ENCODE assay signal across 8 cellular contexts in the genomic region with DNA sequence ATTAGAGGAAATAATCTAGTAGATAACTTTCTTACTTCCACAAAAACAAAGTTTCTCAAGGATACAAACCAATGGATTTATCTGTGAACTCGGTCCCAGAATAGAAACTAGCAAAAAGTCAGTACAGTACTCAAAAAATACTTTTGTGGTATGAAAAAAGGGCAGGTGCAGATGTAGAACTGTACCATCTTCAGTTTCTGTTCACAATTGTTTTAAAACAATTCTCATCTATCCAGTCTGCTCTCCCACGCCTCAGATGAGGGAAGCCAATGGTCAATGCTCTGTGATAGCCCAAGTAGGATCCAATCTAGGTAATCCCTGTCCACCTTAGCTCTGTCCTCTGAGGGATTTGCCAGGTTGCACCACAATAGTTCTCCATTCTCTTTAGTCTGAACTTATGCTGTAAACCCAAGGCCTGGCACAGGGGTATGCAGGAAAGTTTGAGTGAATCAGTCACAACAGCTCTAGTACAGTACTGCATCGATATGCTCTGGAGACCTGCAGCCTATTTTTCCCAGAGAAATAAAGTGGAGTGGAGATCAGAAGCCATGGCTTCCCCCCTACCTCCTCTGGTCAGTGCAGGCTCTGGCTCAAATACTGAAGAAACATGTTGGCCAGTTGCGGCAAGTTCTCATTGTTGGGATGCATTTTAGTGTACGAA. TPM values are rescaled to one million over a fixed set of nuclear protein-coding genes. Genes with fewer than 3 reads are reported as not detected.
DNase-seq lines count a peak whose midpoint lies in the region; ATAC-seq and TF ChIP-seq lines count a peak whose summit lies in the region.

No MANE protein-coding gene starts in this region.

- H3K27ac ChIP-seq in CD4-positive, alpha-beta memory T cell (ENCODE audit: low read depth, low read length): peak overlapping the region; percentile 81
- H3K27ac ChIP-seq in SU-DHL-6 (ENCODE audit: low read depth, low read length) (peak overlapping the region; percentile 49), foreskin keratinocyte (no peak overlapping the region), spleen (peak overlapping the region in 7 of 8 donors; percentile 88 to 97 (median 90))

- peak overlapping the region; percentile 80 to 88 for H3K4me3 ChIP-seq in CD4-positive, alpha-beta memory T cell (ENCODE audit: low read length in 2 of 2)
- H3K4me3 ChIP-seq in SU-DHL-6 (ENCODE audit: insufficient read depth, low read length, poor library complexity, severe bottlenecking) (peak overlapping the region; percentile 84), spleen (peak overlapping the region; percentile 74 to 98 (median 80))

- 44 to 64% (median 51%) methylated on average over 5 of the region's 5 CpGs for WGBS in spleen, 5 donors

- no peak for TF ChIP-seq POLR2A in spleen (IDR thresholded peaks at IDR 0.05)

- POLR2A ChIA-PET in CD4-positive, alpha-beta memory T cell (lab: Charles Lee; ENCODE audit: partially characterized antibody): interaction anchor here (1.3 to 2.1 kb wide), 5 partner anchors 16 to 154 kb away, joined by 3 to 67 read pairs (median 7); a partner anchor contains a TSS

- ATAC-seq in GM21825 (IDR thresholded peaks at IDR 0.05; ENCODE audit: unreplicated experiment) (peak; percentile 35), foreskin keratinocyte (peak; percentile 14), GM21367 (IDR thresholded peaks at IDR 0.05; ENCODE audit: unreplicated experiment) (no peak), sciatic nerve (no peak)

- CTCF ChIA-PET in CD4-positive, alpha-beta memory T cell (lab: Charles Lee; ENCODE audit: partially characterized antibody): no interaction called here

- H3K9me3 ChIP-seq in CD4-positive, alpha-beta memory T cell (ENCODE audit: control insufficient read depth in 1 of 2, low read length in 2 of 2): no peaks in the 10 kb centered on the region
- H3K9me3 ChIP-seq in SU-DHL-6 (ENCODE audit: insufficient read depth, low read length) (no peaks in the 10 kb centered on the region), spleen (no peaks in the 10 kb centered on the region)

- no peaks in the 10 kb centered on the region for H3K27me3 Mint-ChIP-seq in CD4-positive, alpha-beta memory T cell

- H4K20me1 ChIP-seq in SU-DHL-6 (ENCODE audit: low read depth, low read length): peaks cover 15% of the 10 kb centered on the region; the same call in 1 of the 2 replicates

- H3K9ac ChIP-seq in SU-DHL-6 (ENCODE audit: low read length): peak overlapping the region; percentile 79

- peaks cover 12 to 31% of the 10 kb centered on the region in 2 donors for H3K36me3 Mint-ChIP-seq in CD4-positive, alpha-beta memory T cell

- peak overlapping the region; percentile 13 to 99 (median 96) for H3K27ac Mint-ChIP-seq in CD4-positive, alpha-beta memory T cell

- intact Hi-C loops in CD4-positive, alpha-beta memory T cell (cut with micrococcal nuclease): loop anchor here (2.0 to 5.0 kb wide), 2 partner anchors 335 to 671 kb away; a partner anchor contains a TSS
- intact Hi-C loops in spleen (cut with DNase I; ENCODE audit: low total_unique reads) (no loop called here), sciatic nerve (cut with DNase I) (no loop called here)

- peaks cover 31 to 49% (median 35%) of the 10 kb centered on the region in 4 donors for H3K4me1 Mint-ChIP-seq in CD4-positive, alpha-beta memory T cell

- H3K4me2 ChIP-seq in SU-DHL-6 (ENCODE audit: low read depth, low read length, poor library complexity, severe bottlenecking): peak overlapping the region; percentile 81

- no peaks in the 10 kb centered on the region for H3K9me2 ChIP-seq in SU-DHL-6 (replicated peaks; ENCODE audit: insufficient read depth, low read length)

- no peaks in the 10 kb centered on the region for H3K27me3 ChIP-seq in CD4-positive, alpha-beta memory T cell (ENCODE audit: insufficient read depth, low read length)
- H3K27me3 ChIP-seq in SU-DHL-6 (ENCODE audit: low read length) (no peaks in the 10 kb centered on the region), foreskin keratinocyte (no peaks in the 10 kb centered on the region), spleen (replicated peaks in 1 of 7) (no peaks in the 10 kb centered on the region)

- no peak overlapping the region for H2AFZ ChIP-seq in SU-DHL-6 (ENCODE audit: low read depth, low read length, severe bottlenecking)

- H3K36me3 ChIP-seq in CD4-positive, alpha-beta memory T cell (ENCODE audit: insufficient read depth, low read length): no peaks in the 10 kb centered on the region
- H3K36me3 ChIP-seq in SU-DHL-6 (ENCODE audit: low read length): peaks cover 9% of the 10 kb centered on the region; the same call in 1 of the 2 replicates
- peaks cover 0 to 36% (median 8%) of the 10 kb centered on the region in 6 donors for H3K36me3 ChIP-seq in spleen

- TF ChIP-seq CTCF in SU-DHL-6 (IDR thresholded peaks at IDR 0.05; ENCODE audit: insufficient read depth, low read length, poor library complexity, severe bottlenecking): no peak
- no peak for TF ChIP-seq CTCF in foreskin keratinocyte (conservative IDR thresholded peaks at IDR 0.05)
- no peak for TF ChIP-seq CTCF in spleen (IDR thresholded peaks at IDR 0.05 in 8 of 11, conservative IDR thresholded peaks at IDR 0.05 in 3 of 11)

- peaks cover 33% of the 10 kb centered on the region for H3K4me1 ChIP-seq in CD4-positive, alpha-beta memory T cell (ENCODE audit: insufficient read depth, low read length)
- H3K4me1 ChIP-seq in foreskin keratinocyte: peaks cover 8% of the 10 kb centered on the region
- H3K4me1 ChIP-seq in spleen: peaks cover 20 to 53% (median 35%) of the 10 kb centered on the region in 6 donors

- H3K79me2 ChIP-seq in SU-DHL-6 (ENCODE audit: insufficient read depth, low read length): peaks cover 43% of the 10 kb centered on the region

- DNase-seq in CD4-positive, alpha-beta memory T cell: peak in 1 of 5 donors; percentile 1
- peak in 1 of 2 donors; percentile 7 for DNase-seq in foreskin keratinocyte
- DNase-seq in spleen: no peak
- DNase-seq in sciatic nerve (ENCODE audit: low spot score): no peak
- no peak for DNase-seq in MV-4-11 (lab: John Stamatoyannopoulos, UW)

- no peaks in the 10 kb centered on the region for H3K9me3 Mint-ChIP-seq in CD4-positive, alpha-beta memory T cell

- H3K4me3 Mint-ChIP-seq in CD4-positive, alpha-beta memory T cell: peak overlapping the region; percentile 86 to 96 (median 93)

- H3F3A ChIP-seq in SU-DHL-6 (ENCODE audit: insufficient read depth): peaks cover 20% of the 10 kb centered on the region

RNA-seq across cellular contexts. Expression of a gene that starts 1.4 kb away (rescaled TPM):
- 10 to 100 TPM; 14.0 to 15.6 TPM for total RNA-seq in CD4-positive, alpha-beta memory T cell
- polyA plus RNA-seq in CD4-positive, alpha-beta memory T cell: 10 to 100 TPM; 26.6 to 43.5 TPM
- total RNA-seq in foreskin keratinocyte (11.9 and 12.0 TPM in 2 replicates), spleen (10 to 100 TPM in 3 of 7 donors, 1 to 10 TPM in 4; 7.4 to 15.7 (median 9.5) TPM), sciatic nerve (4.8 TPM)
- polyA plus RNA-seq in foreskin keratinocyte (12.3 and 12.8 TPM in 2 replicates), spleen (10 to 100 TPM in 2 of 3 donors, 1 to 10 TPM in 1; 9.4 to 14.5 (median 12.0) TPM)

RNA-seq across cellular contexts. Expression of a gene that starts 22.7 kb away (rescaled TPM):
- total RNA-seq in CD4-positive, alpha-beta memory T cell: 10 to 100 TPM; 39.9 to 41.3 TPM
- 100 to 1,000 TPM in 1 of 2 donors, 10 to 100 TPM in 1; 78.8 to 111 TPM for polyA plus RNA-seq in CD4-positive, alpha-beta memory T cell
- total RNA-seq in foreskin keratinocyte (42.0 and 43.6 TPM in 2 replicates), spleen (10 to 100 TPM; 40.1 to 49.5 (median 44.2) TPM), sciatic nerve (37.4 TPM)
- polyA plus RNA-seq in foreskin keratinocyte (31.0 and 33.7 TPM in 2 replicates), spleen (10 to 100 TPM; 10.3 to 18.1 (median 17.7) TPM)

RNA-seq across cellular contexts. Expression of a gene that starts 23.8 kb away (rescaled TPM):
- 10 to 100 TPM; 30.4 to 34.6 TPM for total RNA-seq in CD4-positive, alpha-beta memory T cell
- 10 to 100 TPM; 60.7 to 91.2 TPM for polyA plus RNA-seq in CD4-positive, alpha-beta memory T cell
- total RNA-seq in foreskin keratinocyte (47.3 and 51.0 TPM in 2 replicates), spleen (10 to 100 TPM; 30.0 to 48.6 (median 37.0) TPM), sciatic nerve (35.0 TPM)
- polyA plus RNA-seq in foreskin keratinocyte (44.2 and 48.4 TPM in 2 replicates), spleen (10 to 100 TPM; 29.5 to 40.2 (median 37.2) TPM)

RNA-seq across cellular contexts. Expression of a gene that starts 41.8 kb away (rescaled TPM):
- under 1 TPM; 0.06 TPM for total RNA-seq in CD4-positive, alpha-beta memory T cell
- not detected for polyA plus RNA-seq in CD4-positive, alpha-beta memory T cell
- total RNA-seq in foreskin keratinocyte (14.8 and 17.9 TPM in 2 replicates), spleen (under 1 TPM; 0.11 to 0.32 (median 0.13) TPM), sciatic nerve (0.22 TPM)
- polyA plus RNA-seq in foreskin keratinocyte (2.7 and 4.0 TPM in 2 replicates), spleen (under 1 TPM in 1 of 3 donors, not detected in 2; 0.02 TPM)

Comparison
In these comparisons a context has a peak if more than half of its experiments do, and no peak if none do; other contexts are left out.
1. ATAC-seq: peak in GM21825 (single experiment) and foreskin keratinocyte (single experiment); none in GM21367 (single experiment) and sciatic nerve (single experiment).
2. Peak in every context shown above with its lines, with median percentiles within 50 percentile points of each other: H3K4me3 ChIP-seq.